ENCODE assay signal across 27 cellular contexts in genomic region chr12:109905301-109905700, GRCh38.
"Had no signal": no experiment of that assay in that cellular context is flagged by ENCODE, and none has a peak within 500 bp of the region (broad histone marks: within the 10 kb centered on the region; RNA-seq: fewer than 3 reads in every experiment).

No MANE protein-coding gene starts in this region.

- H3K9me3 ChIP-seq: ascending aorta, body of pancreas had no signal

- H3K27ac Mint-ChIP-seq: activated B cell treated with CpG ODN at 0.5 μM for 24 hours; activated CD4-positive, alpha-beta T cell treated with anti-CD3 and anti-CD28 coated beads, Interleukin-2, amount 10 ng/mL, durations not matched to agents 24 days and 14 days; activated CD8-positive, alpha-beta T cell treated with anti-CD3 and anti-CD28 coated beads, Interleukin-2, amount 10 ng/mL, durations not matched to agents 7 days and 5 days; activated naive CD8-positive, alpha-beta T cell treated with anti-CD3 and anti-CD28 coated beads, Interleukin-2, amount 50 U/mL, for 24 hours had no signal

- H3K9me3 Mint-ChIP-seq: activated B cell treated with CpG ODN at 0.5 μM for 24 hours; activated CD4-positive, alpha-beta T cell treated with anti-CD3 and anti-CD28 coated beads, Interleukin-2, amount 10 ng/mL, durations not matched to agents 24 days and 14 days; activated naive CD8-positive, alpha-beta T cell treated with anti-CD3 and anti-CD28 coated beads, Interleukin-2, amount 50 U/mL, for 24 hours; central memory CD8-positive, alpha-beta T cell had no signal

- H3K4me3 ChIP-seq: ascending aorta, body of pancreas had no signal

- H3K27me3 ChIP-seq: ascending aorta, body of pancreas had no signal

- H3K27ac ChIP-seq: ascending aorta, body of pancreas had no signal

- ATAC-seq: activated CD8-positive, alpha-beta T cell treated with anti-CD3 and anti-CD28 coated beads, Interleukin-2, amount 10 ng/mL, durations not matched to agents 7 days and 5 days; activated naive CD8-positive, alpha-beta T cell treated with anti-CD3 and anti-CD28 coated beads, Interleukin-2, amount 50 U/mL, for 24 hours; body of pancreas had no signal

- H3K27me3 Mint-ChIP-seq: activated B cell treated with CpG ODN at 0.5 μM for 24 hours; activated CD4-positive, alpha-beta T cell treated with anti-CD3 and anti-CD28 coated beads, Interleukin-2, amount 10 ng/mL, durations not matched to agents 24 days and 14 days; activated naive CD8-positive, alpha-beta T cell treated with anti-CD3 and anti-CD28 coated beads, Interleukin-2, amount 50 U/mL, for 24 hours; central memory CD8-positive, alpha-beta T cell had no signal

- H3K4me3 Mint-ChIP-seq: activated B cell treated with CpG ODN at 0.5 μM for 24 hours; activated CD4-positive, alpha-beta T cell treated with anti-CD3 and anti-CD28 coated beads, Interleukin-2, amount 10 ng/mL, durations not matched to agents 24 days and 14 days; activated CD8-positive, alpha-beta T cell treated with anti-CD3 and anti-CD28 coated beads, Interleukin-2, amount 10 ng/mL, durations not matched to agents 7 days and 5 days; activated naive CD8-positive, alpha-beta T cell treated with anti-CD3 and anti-CD28 coated beads, Interleukin-2, amount 50 U/mL, for 24 hours; central memory CD8-positive, alpha-beta T cell had no signal

- DNase-seq: activated B cell treated with CpG ODN at 0.5 μM for 24 hours; activated CD4-positive, alpha-beta T cell treated with anti-CD3 and anti-CD28 coated beads for 1 hour; activated CD4-positive, alpha-beta T cell treated with anti-CD3 and anti-CD28 coated beads, Interleukin-2, amount 10 ng/mL, durations not matched to agents 24 days and 14 days; activated CD8-positive, alpha-beta memory T cell treated with anti-CD3 and anti-CD28 coated beads, Interleukin-2, amount 50 U/mL, for 48 hours; activated CD8-positive, alpha-beta T cell treated with anti-CD3 and anti-CD28 coated beads, Interleukin-2, amount 10 ng/mL, durations not matched to agents 7 days and 5 days; activated effector memory CD4-positive, alpha-beta T cell treated with Interleukin-2 at 50 U/mL for 16 hours; activated naive CD4-positive, alpha-beta T cell; activated naive CD8-positive, alpha-beta T cell treated with anti-CD3 and anti-CD28 coated beads, Interleukin-2, amount 50 U/mL, for 24 hours; activated T-cell treated with anti-CD3 and anti-CD28 coated beads, Interleukin-2, amount 50 U/mL, for 1 hour; amniotic stem cell; body of pancreas; Kasumi-1; KBM-7; NCI-H1048; NCI-H1417; NCI-H1930; NCI-H2107; NCI-H2171 treated with DMSO at 0.1 percent for 48 hours; NCI-H226; NCI-H510A; NCI-H526 treated with DMSO at 0.1 percent for 48 hours; NCI-H82; SIG-M5; T-helper 2 cell; T1000 had no signal
